In genomic region chr3:100090669-100091005, GRCh38 we compare ENCODE assay signal across 16 cellular contexts. TPM values are rescaled to one million over a fixed set of nuclear protein-coding genes. Genes with fewer than 3 reads are reported as not detected.
DNase-seq lines count a peak whose midpoint lies in the region; ATAC-seq, FAIRE-seq and TF ChIP-seq lines count a peak whose summit lies in the region.
"Had no signal": no experiment of that assay in that cellular context is flagged by ENCODE, and none has a peak within 500 bp of the region (broad histone marks: within the 10 kb centered on the region; RNA-seq: fewer than 3 reads in every experiment).

No MANE protein-coding gene starts in this region.

- no peaks in the 10 kb centered on the region for H3K36me3 Mint-ChIP-seq in WTC11
- H3K36me3 Mint-ChIP-seq: CD14-positive monocyte had no signal

- H3K27me3 ChIP-seq in gastrocnemius medialis = no peaks in the 10 kb centered on the region
- H3K27me3 ChIP-seq: esophagus muscularis mucosa had no signal

- H3K4me1 Mint-ChIP-seq in WTC11 = peaks cover 43% of the 10 kb centered on the region

- TF ChIP-seq CTCF in WTC11 (IDR thresholded peaks at IDR 0.05) = no peak
- TF ChIP-seq CTCF in gastrocnemius medialis (IDR thresholded peaks at IDR 0.05 in 4 of 5, conservative IDR thresholded peaks at IDR 0.05 in 1 of 5) = no peak
- no peak for TF ChIP-seq CTCF in omental fat pad (IDR thresholded peaks at IDR 0.05)
- no peak for TF ChIP-seq CTCF in RWPE1 (conservative IDR thresholded peaks at IDR 0.05; ENCODE audit: low read depth)

- no peaks in the 10 kb centered on the region for H3K36me3 ChIP-seq in gastrocnemius medialis
- H3K36me3 ChIP-seq: esophagus muscularis mucosa had no signal

- H3K4me1 ChIP-seq in gastrocnemius medialis = peaks cover 63 to 75% of the 10 kb centered on the region in 2 donors

- TF ChIP-seq POLR2A in gastrocnemius medialis (IDR thresholded peaks at IDR 0.05) = no peak

- no peak overlapping the region for H3K27ac Mint-ChIP-seq in WTC11

- in situ Hi-C loops in gastrocnemius medialis (cut with MboI; ENCODE audit: low sequenced_read_pairs in 4 of 4) = no loop called here

- H3K9me3 Mint-ChIP-seq in WTC11 = no peaks in the 10 kb centered on the region
- H3K9me3 Mint-ChIP-seq: CD14-positive monocyte; naive thymus-derived CD4-positive, alpha-beta T cell had no signal

- DNase-seq in WTC11 (ENCODE audit: low spot score) (no peak), gastrocnemius medialis (no peak), omental fat pad (ENCODE audit: low spot score) (no peak), frontal cortex (ENCODE audit: low spot score in 2 of 2) (no peak), RWPE1 (ENCODE audit: low spot score) (no peak)
- DNase-seq: hippocampal formation; naive thymus-derived CD4-positive, alpha-beta T cell; NCI-H187; NCI-H774; retina; SHP77 treated with DMSO at 0.1 percent for 48 hours; stimulated activated CD4-positive, alpha-beta T cell treated with anti-CD3 and anti-CD28 coated beads, Interleukin-2, amount 100 ng/mL, for 48 hours had no signal

- H3K27ac ChIP-seq in gastrocnemius medialis (peak overlapping the region; percentile 78 to 90 (median 81)), RWPE1 (no peak overlapping the region)
- H3K27ac ChIP-seq: esophagus muscularis mucosa had no signal

- no peak overlapping the region for H3K4me3 ChIP-seq in gastrocnemius medialis
- H3K4me3 ChIP-seq: esophagus muscularis mucosa had no signal

- no peak for FAIRE-seq in frontal cortex (lab: Jason Lieb, UNC)

- H3K4me3 Mint-ChIP-seq in WTC11 = no peak overlapping the region
- H3K4me3 Mint-ChIP-seq: CD14-positive monocyte had no signal

- CTCF ChIA-PET in WTC11 (lab: Charles Lee) (interaction anchor here (0.9 to 3.1 kb wide), 9 partner anchors 13 to 259 kb away, joined by 3 to 23 read pairs (median 6); no protein-coding TSS in a partner anchor), RWPE1 (lab: Yijun Ruan, JAX) (interaction anchor here (0.5 to 1.8 kb wide), 7 partner anchors 45 to 954 kb away, joined by 3 to 7 read pairs (median 4); no protein-coding TSS in a partner anchor)

- POLR2A ChIA-PET in WTC11 (lab: Charles Lee) (interaction anchor here (0.7 to 1.2 kb wide), 2 partner anchors 15 to 219 kb away, joined by 3 read pairs; no protein-coding TSS in a partner anchor), RWPE1 (lab: Yijun Ruan, JAX; ENCODE audit: low non-redundant PET) (no interaction called here)

- H3K27me3 Mint-ChIP-seq in WTC11 (ENCODE audit: low read depth) = no peaks in the 10 kb centered on the region

- ATAC-seq in GM19397 (IDR thresholded peaks at IDR 0.05; ENCODE audit: unreplicated experiment) = peak; percentile 14
- ATAC-seq in HG02642 (IDR thresholded peaks at IDR 0.05; ENCODE audit: poor library complexity, unreplicated experiment) = peak; percentile 6
- peak; percentile 44 for ATAC-seq in WTC11
- ATAC-seq in gastrocnemius medialis = peak; percentile 13 to 60
- no peak for ATAC-seq in omental fat pad (ENCODE audit: low FRiP score)

- H3K9me3 ChIP-seq in gastrocnemius medialis = no peaks in the 10 kb centered on the region
- H3K9me3 ChIP-seq: esophagus muscularis mucosa had no signal

- intact Hi-C loops in gastrocnemius medialis (cut with DNase I; ENCODE audit: low total_unique reads) = loop anchor here (10.0 kb wide), 1 partner anchor 244 kb away; the partner anchor contains the start of gene NIT2

TF ChIP-seq in WTC11, 78 proteins besides CTCF, POLR2A, EP300 and RAD21:
- TF ChIP-seq, protein P1, sequence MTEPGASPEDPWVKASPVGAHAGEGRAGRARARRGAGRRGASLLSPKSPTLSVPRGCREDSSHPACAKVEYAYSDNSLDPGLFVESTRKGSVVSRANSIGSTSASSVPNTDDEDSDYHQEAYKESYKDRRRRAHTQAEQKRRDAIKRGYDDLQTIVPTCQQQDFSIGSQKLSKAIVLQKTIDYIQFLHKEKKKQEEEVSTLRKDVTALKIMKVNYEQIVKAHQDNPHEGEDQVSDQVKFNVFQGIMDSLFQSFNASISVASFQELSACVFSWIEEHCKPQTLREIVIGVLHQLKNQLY (CRISPR knock-in tag; IDR thresholded peaks at IDR 0.05) = no peak
- TF ChIP-seq, protein P2, sequence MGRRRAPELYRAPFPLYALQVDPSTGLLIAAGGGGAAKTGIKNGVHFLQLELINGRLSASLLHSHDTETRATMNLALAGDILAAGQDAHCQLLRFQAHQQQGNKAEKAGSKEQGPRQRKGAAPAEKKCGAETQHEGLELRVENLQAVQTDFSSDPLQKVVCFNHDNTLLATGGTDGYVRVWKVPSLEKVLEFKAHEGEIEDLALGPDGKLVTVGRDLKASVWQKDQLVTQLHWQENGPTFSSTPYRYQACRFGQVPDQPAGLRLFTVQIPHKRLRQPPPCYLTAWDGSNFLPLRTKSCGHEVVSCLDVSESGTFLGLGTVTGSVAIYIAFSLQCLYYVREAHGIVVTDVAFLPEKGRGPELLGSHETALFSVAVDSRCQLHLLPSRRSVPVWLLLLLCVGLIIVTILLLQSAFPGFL (CRISPR knock-in tag; IDR thresholded peaks at IDR 0.05; ENCODE audit: borderline replicate concordance) = no peak
- TF ChIP-seq FOXJ3 (CRISPR knock-in tag; IDR thresholded peaks at IDR 0.05; ENCODE audit: borderline replicate concordance) (no peak), GABPB1 (CRISPR knock-in tag; IDR thresholded peaks at IDR 0.05) (no peak), MXD4 (CRISPR knock-in tag; IDR thresholded peaks at IDR 0.05; ENCODE audit: borderline replicate concordance) (no peak), ETV6 (CRISPR knock-in tag; IDR thresholded peaks at IDR 0.05) (no peak), GRHL2 (CRISPR knock-in tag; IDR thresholded peaks at IDR 0.05; ENCODE audit: insufficient replicate concordance, severe bottlenecking) (no peak), ZNF317 (CRISPR knock-in tag; IDR thresholded peaks at IDR 0.05; ENCODE audit: borderline replicate concordance, low read depth) (no peak), TEAD4 (CRISPR knock-in tag; IDR thresholded peaks at IDR 0.05) (no peak), ZNF671 (CRISPR knock-in tag; IDR thresholded peaks at IDR 0.05) (no peak), PRRX2 (CRISPR knock-in tag; IDR thresholded peaks at IDR 0.05) (no peak), USF1 (CRISPR knock-in tag; IDR thresholded peaks at IDR 0.05) (no peak), JUN (CRISPR knock-in tag; IDR thresholded peaks at IDR 0.05) (no peak)
- TF ChIP-seq, protein P3, sequence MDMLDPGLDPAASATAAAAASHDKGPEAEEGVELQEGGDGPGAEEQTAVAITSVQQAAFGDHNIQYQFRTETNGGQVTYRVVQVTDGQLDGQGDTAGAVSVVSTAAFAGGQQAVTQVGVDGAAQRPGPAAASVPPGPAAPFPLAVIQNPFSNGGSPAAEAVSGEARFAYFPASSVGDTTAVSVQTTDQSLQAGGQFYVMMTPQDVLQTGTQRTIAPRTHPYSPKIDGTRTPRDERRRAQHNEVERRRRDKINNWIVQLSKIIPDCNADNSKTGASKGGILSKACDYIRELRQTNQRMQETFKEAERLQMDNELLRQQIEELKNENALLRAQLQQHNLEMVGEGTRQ (CRISPR knock-in tag; IDR thresholded peaks at IDR 0.05) = no peak
- TF ChIP-seq, protein P4, sequence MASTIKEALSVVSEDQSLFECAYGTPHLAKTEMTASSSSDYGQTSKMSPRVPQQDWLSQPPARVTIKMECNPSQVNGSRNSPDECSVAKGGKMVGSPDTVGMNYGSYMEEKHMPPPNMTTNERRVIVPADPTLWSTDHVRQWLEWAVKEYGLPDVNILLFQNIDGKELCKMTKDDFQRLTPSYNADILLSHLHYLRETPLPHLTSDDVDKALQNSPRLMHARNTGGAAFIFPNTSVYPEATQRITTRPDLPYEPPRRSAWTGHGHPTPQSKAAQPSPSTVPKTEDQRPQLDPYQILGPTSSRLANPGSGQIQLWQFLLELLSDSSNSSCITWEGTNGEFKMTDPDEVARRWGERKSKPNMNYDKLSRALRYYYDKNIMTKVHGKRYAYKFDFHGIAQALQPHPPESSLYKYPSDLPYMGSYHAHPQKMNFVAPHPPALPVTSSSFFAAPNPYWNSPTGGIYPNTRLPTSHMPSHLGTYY (CRISPR knock-in tag; IDR thresholded peaks at IDR 0.05) = no peak
- TF ChIP-seq, protein P5, sequence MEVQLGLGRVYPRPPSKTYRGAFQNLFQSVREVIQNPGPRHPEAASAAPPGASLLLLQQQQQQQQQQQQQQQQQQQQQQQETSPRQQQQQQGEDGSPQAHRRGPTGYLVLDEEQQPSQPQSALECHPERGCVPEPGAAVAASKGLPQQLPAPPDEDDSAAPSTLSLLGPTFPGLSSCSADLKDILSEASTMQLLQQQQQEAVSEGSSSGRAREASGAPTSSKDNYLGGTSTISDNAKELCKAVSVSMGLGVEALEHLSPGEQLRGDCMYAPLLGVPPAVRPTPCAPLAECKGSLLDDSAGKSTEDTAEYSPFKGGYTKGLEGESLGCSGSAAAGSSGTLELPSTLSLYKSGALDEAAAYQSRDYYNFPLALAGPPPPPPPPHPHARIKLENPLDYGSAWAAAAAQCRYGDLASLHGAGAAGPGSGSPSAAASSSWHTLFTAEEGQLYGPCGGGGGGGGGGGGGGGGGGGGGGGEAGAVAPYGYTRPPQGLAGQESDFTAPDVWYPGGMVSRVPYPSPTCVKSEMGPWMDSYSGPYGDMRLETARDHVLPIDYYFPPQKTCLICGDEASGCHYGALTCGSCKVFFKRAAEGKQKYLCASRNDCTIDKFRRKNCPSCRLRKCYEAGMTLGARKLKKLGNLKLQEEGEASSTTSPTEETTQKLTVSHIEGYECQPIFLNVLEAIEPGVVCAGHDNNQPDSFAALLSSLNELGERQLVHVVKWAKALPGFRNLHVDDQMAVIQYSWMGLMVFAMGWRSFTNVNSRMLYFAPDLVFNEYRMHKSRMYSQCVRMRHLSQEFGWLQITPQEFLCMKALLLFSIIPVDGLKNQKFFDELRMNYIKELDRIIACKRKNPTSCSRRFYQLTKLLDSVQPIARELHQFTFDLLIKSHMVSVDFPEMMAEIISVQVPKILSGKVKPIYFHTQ (CRISPR knock-in tag; IDR thresholded peaks at IDR 0.05) = no peak

RNA-seq across cellular contexts. Expression of gene FILIP1L, which starts 23.7 kb away (rescaled TPM):
- total RNA-seq in WTC11 (2021) = 0.11 to 0.18 TPM (median 0.17 TPM) in 3 replicates
- 100 to 1,000 TPM in 2 of 4 donors, 10 to 100 TPM in 2; 87.1 to 115 (median 99.6) TPM for total RNA-seq in gastrocnemius medialis
- total RNA-seq in omental fat pad = 10 to 100 TPM; 31.3 to 64.0 (median 46.5) TPM
- total RNA-seq in frontal cortex = 1.2 TPM

Comparison
In these comparisons a context has a peak if more than half of its experiments do, and no peak if none do; other contexts are left out.
1. RNA of gene FILIP1L, which starts 23.7 kb away (total RNA-seq): 87.1 to 115 TPM in gastrocnemius medialis and 31.3 to 64.0 TPM in omental fat pad; 1.2 TPM in frontal cortex (single experiment) and 0.11 to 0.18 TPM in WTC11; every median in the first group is over 10 times any median in the second.